11 cellular contexts compared by ENCODE assay signal in the genomic region with DNA sequence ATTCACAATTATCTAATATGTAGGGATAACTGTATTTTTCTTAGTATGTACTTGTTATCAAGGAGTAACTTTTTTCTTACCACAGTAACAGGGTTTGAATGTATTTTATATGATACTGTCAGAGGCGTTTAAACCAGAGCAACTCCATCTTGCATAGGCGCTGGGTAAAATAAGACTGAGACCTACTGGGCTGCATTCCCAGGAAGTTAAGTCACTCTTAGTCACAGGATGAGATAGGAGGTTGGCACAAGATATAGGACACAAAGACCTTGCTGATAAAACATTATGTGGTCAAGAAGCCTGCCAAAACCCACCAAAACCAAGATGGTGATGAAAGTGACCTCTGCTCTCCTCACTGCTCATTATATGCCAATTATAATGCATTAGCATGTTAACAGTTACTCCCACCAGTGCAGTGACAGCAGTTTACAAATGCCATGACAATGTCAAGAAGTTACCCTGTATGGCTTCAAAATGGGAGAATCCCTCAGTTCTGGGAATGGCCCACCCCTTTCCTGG.
DNase-seq lines count a peak whose midpoint lies in the region; ATAC-seq and TF ChIP-seq lines count a peak whose summit lies in the region.
"Had no signal": no experiment of that assay in that cellular context is flagged by ENCODE, and none has a peak within 500 bp of the region (broad histone marks: within the 10 kb centered on the region; RNA-seq: fewer than 3 reads in every experiment).

No MANE protein-coding gene starts in this region.

- CTCF ChIA-PET in HCT116 (lab: Charles Lee) (interaction anchor here (0.9 to 1.6 kb wide), 6 partner anchors 21 to 268 kb away, joined by 3 to 17 read pairs (median 4); no protein-coding TSS in a partner anchor), SK-N-SH (lab: Yijun Ruan, JAX) (no interaction called here)

- peaks cover 22% of the 10 kb centered on the region for H3F3A ChIP-seq in SK-N-SH (replicated peaks; ENCODE audit: insufficient read depth)

- TF ChIP-seq CTCF in HCT116 (IDR thresholded peaks at IDR 0.05 in 2 of 3, conservative IDR thresholded peaks at IDR 0.05 in 1 of 3; ENCODE audit: borderline replicate concordance in 1 of 3, insufficient read depth in 1 of 3, low read depth in 2 of 3, low read length in 2 of 3) (no peak), SK-N-SH (IDR thresholded peaks at IDR 0.05) (no peak), fibroblast of pulmonary artery (IDR thresholded peaks at IDR 0.05; ENCODE audit: low read length, missing control alignments) (no peak)

- TF ChIP-seq RAD21 in HCT116 (IDR thresholded peaks at IDR 0.05; ENCODE audit: low read depth) (no peak), SK-N-SH (IDR thresholded peaks at IDR 0.05; ENCODE audit: low read length) (no peak)

- H3K9me2 ChIP-seq in HCT116 (ENCODE audit: insufficient read depth) (no peaks in the 10 kb centered on the region), SK-N-SH (no peaks in the 10 kb centered on the region)

- no peak for TF ChIP-seq POLR2A in HCT116 (IDR thresholded peaks at IDR 0.05; ENCODE audit: borderline replicate concordance, extremely low read depth, insufficient read depth, insufficient read length)

- 10% methylated on average over 2 of the region's 2 CpGs for WGBS in SK-N-SH (ENCODE audit: low lambda C conversion rate)

- H3K27ac ChIP-seq in HCT116 (ENCODE audit: low read depth, low read length) (peak overlapping the region; percentile 91), SK-N-SH (ENCODE audit: low read depth in 2 of 2, low read length in 1 of 2) (peak overlapping the region; percentile 64 to 99; a peak in 3 of 4 replicates)

- POLR2A ChIA-PET in HCT116 (lab: Charles Lee) (interaction anchor here (0.7 to 1.4 kb wide), 9 partner anchors 8 to 267 kb away, joined by 3 to 6 read pairs (median 3); no protein-coding TSS in a partner anchor), SK-N-SH (lab: Yijun Ruan, JAX) (no interaction called here)

- H3K9ac ChIP-seq in HCT116 (ENCODE audit: low read length) (peak overlapping the region; percentile 61), SK-N-SH (peak overlapping the region; percentile 56; the same call in 1 of the 2 replicates)

- H3K36me3 ChIP-seq in HCT116 (ENCODE audit: control insufficient read depth in 1 of 2, insufficient read depth in 2 of 2, low read length in 2 of 2) (no peaks in the 10 kb centered on the region; a peak in 1 of 4 replicates), SK-N-SH (replicated peaks in 1 of 2; ENCODE audit: control insufficient read depth in 1 of 2, insufficient read depth in 2 of 2, low read length in 1 of 2) (no peaks in the 10 kb centered on the region)
- H3K36me3 ChIP-seq: gastrocnemius medialis had no signal

- BruUV-seq in HCT116 (replicated peaks; lab: Mats Ljungman, UMichigan): no TSS peak

- H3K4me3 ChIP-seq in HCT116 (replicated peaks in 1 of 2; ENCODE audit: low read depth in 1 of 2, low read length in 2 of 2): peak overlapping the region in 1 of 2 experiments; percentile 69; a peak in 2 of 4 replicates
- H3K4me3 ChIP-seq in SK-N-SH (ENCODE audit: low read depth in 2 of 2, low read length in 1 of 2): no peak overlapping the region
- H3K4me3 ChIP-seq in fibroblast of pulmonary artery (replicated peaks; ENCODE audit: low read depth, low read length): no peak overlapping the region
- no peak overlapping the region for H3K4me3 ChIP-seq in skeletal muscle cell (ENCODE audit: low read depth, low read length)
- H3K4me3 ChIP-seq: gastrocnemius medialis had no signal

- H3K79me2 ChIP-seq in HCT116 (ENCODE audit: insufficient read depth, low read length) (peaks cover 33% of the 10 kb centered on the region), SK-N-SH (ENCODE audit: insufficient read depth) (no peaks in the 10 kb centered on the region)

- H3K9me3 ChIP-seq in HCT116 (ENCODE audit: control insufficient read depth in 1 of 2, insufficient read depth in 1 of 2, low read depth in 1 of 2, low read length in 2 of 2): no peaks in the 10 kb centered on the region
- no peaks in the 10 kb centered on the region for H3K9me3 ChIP-seq in SK-N-SH
- H3K9me3 ChIP-seq: gastrocnemius medialis had no signal

- DNase-seq in HCT116 (ENCODE audit: low read depth, low spot score) (peak; percentile 95), SK-N-SH (no peak), fibroblast of pulmonary artery (ENCODE audit: low read depth) (peak; percentile 68), skeletal muscle cell (ENCODE audit: low read depth) (peak; percentile 62), NCI-H1048 (lab: John Stamatoyannopoulos, UW) (no peak), DMS53 treated with DMSO at 0.1 percent for 48 hours (lab: John Stamatoyannopoulos, UW; ENCODE audit: unreplicated experiment) (no peak)
- no peak for DNase-seq in activated CD4-positive, alpha-beta T cell treated with anti-CD3 and anti-CD28 coated beads for 4 hours
- DNase-seq: activated CD4-positive, alpha-beta T cell treated with anti-CD3 and anti-CD28 coated beads, Interleukin-2, amount 10 ng/mL, durations not matched to agents 7 days and 5 days; NCI-H187 had no signal

- H3K4me2 ChIP-seq in HCT116 (ENCODE audit: low read length) (peak overlapping the region; percentile 70), SK-N-SH (peak overlapping the region; percentile 57; the same call in 1 of the 2 replicates)

- ATAC-seq in HCT116: peak; percentile 76
- ATAC-seq in HG03025 (IDR thresholded peaks at IDR 0.05; ENCODE audit: low FRiP score, unreplicated experiment): no peak

- intact Hi-C loops in HCT116 (cut with micrococcal nuclease): loop anchor here (1.0 to 10.0 kb wide), 3 partner anchors 62 to 700 kb away; partner anchors contain the start of gene GADD45A

- RAD21 ChIA-PET in HCT116 (lab: Charles Lee; ENCODE audit: low non-redundant PET in 1 of 2, low total read pairs in 2 of 2, uncharacterized antibody in 2 of 2, unreplicated experiment in 2 of 2): no interaction called here

- H3K4me1 ChIP-seq in HCT116 (ENCODE audit: control insufficient read depth in 1 of 2, insufficient read depth in 2 of 2, low read length in 2 of 2) (peaks cover 40 to 66% of the 10 kb centered on the region in 2 experiments), SK-N-SH (ENCODE audit: control insufficient read depth in 1 of 2, insufficient read depth in 2 of 2, low read depth in 1 of 2, low read length in 1 of 2) (peaks cover 0 to 12% of the 10 kb centered on the region in 2 experiments; a peak in 2 of 4 replicates)
- H3K4me1 ChIP-seq: gastrocnemius medialis had no signal

- H4K20me1 ChIP-seq in HCT116 (ENCODE audit: insufficient read depth) (no peaks in the 10 kb centered on the region), SK-N-SH (ENCODE audit: insufficient read depth) (no peaks in the 10 kb centered on the region)

- H3K27me3 ChIP-seq in HCT116 (ENCODE audit: insufficient read depth, low read length) (no peaks in the 10 kb centered on the region), SK-N-SH (ENCODE audit: insufficient read depth) (no peaks in the 10 kb centered on the region)
- H3K27me3 ChIP-seq: gastrocnemius medialis had no signal

- H2AFZ ChIP-seq in HCT116 (ENCODE audit: low read depth, low read length, poor library complexity, severe bottlenecking) (no peak overlapping the region), SK-N-SH (ENCODE audit: low read depth) (no peak overlapping the region)

- peak; percentile 44 to 97; a peak in 3 of 4 replicates for TF ChIP-seq EP300 in SK-N-SH (IDR thresholded peaks at IDR 0.05; ENCODE audit: borderline replicate concordance in 1 of 2, low read depth in 1 of 2, low read length in 1 of 2)

TF ChIP-seq in HCT116, 20 proteins besides CTCF, POLR2A, EP300 and RAD21 (continues in another document):
- TF ChIP-seq CBX3 (IDR thresholded peaks at IDR 0.05; ENCODE audit: low read depth) (peak; percentile 80), ZNF274 (IDR thresholded peaks at IDR 0.05; ENCODE audit: low read depth, low read length) (no peak), YY1 (IDR thresholded peaks at IDR 0.05; ENCODE audit: extremely low read depth, insufficient replicate concordance, low read depth, low read length) (peak; percentile 80), EGR1 (IDR thresholded peaks at IDR 0.05; ENCODE audit: low read depth) (peak; percentile 2; the same call in 1 of the 2 replicates), ELF1 (IDR thresholded peaks at IDR 0.05; ENCODE audit: borderline replicate concordance, low read depth) (no peak), SP1 (IDR thresholded peaks at IDR 0.05; ENCODE audit: low read depth) (peak; percentile 93), SIN3A (IDR thresholded peaks at IDR 0.05; ENCODE audit: low read depth) (peak; percentile 30), CEBPB (IDR thresholded peaks at IDR 0.05; ENCODE audit: low read depth) (peak; percentile 77), EZH2 (IDR thresholded peaks at IDR 0.05) (no peak)

TF ChIP-seq in SK-N-SH, 30 proteins besides CTCF, POLR2A, EP300 and RAD21 (continues in another document):
- peak; percentile 96 for TF ChIP-seq FOSL2 (IDR thresholded peaks at IDR 0.05; ENCODE audit: borderline replicate concordance, low read depth)
- TF ChIP-seq GABPA (IDR thresholded peaks at IDR 0.05; ENCODE audit: low read depth): no peak; the same call in 1 of the 2 replicates
- TF ChIP-seq RFX5 (IDR thresholded peaks at IDR 0.05; ENCODE audit: low read length): no peak
- TF ChIP-seq ELF1 (IDR thresholded peaks at IDR 0.05): no peak
- no peak for TF ChIP-seq CHD2 (IDR thresholded peaks at IDR 0.05; ENCODE audit: low read length, partially characterized antibody)
- TF ChIP-seq NFIC (IDR thresholded peaks at IDR 0.05; ENCODE audit: borderline replicate concordance): peak; percentile 99
- TF ChIP-seq TAF1 (IDR thresholded peaks at IDR 0.05; ENCODE audit: borderline replicate concordance, low read depth, low read length): peak; percentile 38; the same call in 1 of the 2 replicates
- TF ChIP-seq ZBTB33 (IDR thresholded peaks at IDR 0.05; ENCODE audit: borderline replicate concordance, low read depth): peak; percentile 75

Comparison
In these comparisons a context has a peak if more than half of its experiments do, and no peak if none do; other contexts are left out.
1. DNase-seq: peak in HCT116 (single experiment), fibroblast of pulmonary artery (single experiment) and skeletal muscle cell (single experiment); none in SK-N-SH (single experiment), activated CD4-positive, alpha-beta T cell treated with anti-CD3 and anti-CD28 coated beads for 4 hours (0 of 2), NCI-H1048 (single experiment) and DMS53 treated with DMSO at 0.1 percent for 48 hours (single experiment).
2. Of the 11 proteins assayed by ChIP-seq in both SK-N-SH and HCT116: peak only in SK-N-SH: MAX, REST and ZBTB33; only in HCT116: none; in both: JUND, POLR2AphosphoS5, SIN3A and YY1; in neither: 4.